8 cellular contexts compared by ENCODE assay signal in genomic region chr3:170961616-170962400, GRCh38.
DNase-seq lines count a peak whose midpoint lies in the region; ATAC-seq, FAIRE-seq and TF ChIP-seq lines count a peak whose summit lies in the region.

No MANE protein-coding gene starts in this region.

- H3K4me2 ChIP-seq in parathyroid adenoma (ENCODE audit: low read length), result no peak overlapping the region

- H3K9me3 ChIP-seq in HEK293 (ENCODE audit: control insufficient read depth, insufficient read depth, low read depth, low read length), result no peaks in the 10 kb centered on the region
- H3K9me3 ChIP-seq in parathyroid adenoma (ENCODE audit: control insufficient read depth, low read length), result no peaks in the 10 kb centered on the region

- no peak for ATAC-seq in HG03460 (IDR thresholded peaks at IDR 0.05; ENCODE audit: unreplicated experiment)
- ATAC-seq in HG03565 (IDR thresholded peaks at IDR 0.05; ENCODE audit: unreplicated experiment), result no peak

- no peak overlapping the region for H3K9ac ChIP-seq in parathyroid adenoma

- H3K4me3 ChIP-seq in HEK293 (ENCODE audit: low read depth, low read length) (no peak overlapping the region), parathyroid adenoma (ENCODE audit: low read depth, low read length) (no peak overlapping the region)

- H3K27me3 ChIP-seq in parathyroid adenoma (ENCODE audit: control insufficient read depth, insufficient read depth, low read length), result no peaks in the 10 kb centered on the region

- no peaks in the 10 kb centered on the region; the same call in 1 of the 2 replicates for H3K4me1 ChIP-seq in HEK293 (ENCODE audit: control insufficient read depth, insufficient read depth, low read length)
- no peaks in the 10 kb centered on the region for H3K4me1 ChIP-seq in parathyroid adenoma

- CTCF ChIA-PET in HEK293 (lab: Yijun Ruan, JAX), result interaction anchor here (0.6 to 1.7 kb wide), 21 partner anchors 20 to 1661 kb away, joined by 3 to 18 read pairs (median 3); no protein-coding TSS in a partner anchor

- peak; percentile 88 for FAIRE-seq in RCC 7860 (lab: Jason Lieb, UNC)

- no peaks in the 10 kb centered on the region for H3K79me2 ChIP-seq in parathyroid adenoma

- H2AFZ ChIP-seq in parathyroid adenoma, result no peak overlapping the region

- DNase-seq in CD1c-positive myeloid dendritic cell (ENCODE audit: extremely low spot score) (peak; percentile 26), RCC 7860 (ENCODE audit: low spot score) (peak; percentile 45), fibroblast of gingiva (ENCODE audit: low read depth) (peak; percentile 29)
- no peak for DNase-seq in stimulated activated CD4-positive, alpha-beta T cell treated with anti-CD3 and anti-CD28 coated beads, Interleukin-4, amount 100 ng/mL, for 24 hours

- POLR2A ChIA-PET in HEK293 (lab: Yijun Ruan, JAX), result no interaction called here

- peak; percentile 39; the same call in 1 of the 2 replicates for TF ChIP-seq CTCF in HEK293 (tag by site-specific recombination; IDR thresholded peaks at IDR 0.05)
- TF ChIP-seq CTCF in parathyroid adenoma (IDR thresholded peaks at IDR 0.05), result peak; percentile 26

- H3K36me3 ChIP-seq in HEK293 (ENCODE audit: control insufficient read depth in 2 of 2, insufficient read depth in 1 of 2, low read length in 2 of 2), result no peaks in the 10 kb centered on the region
- H3K36me3 ChIP-seq in parathyroid adenoma (ENCODE audit: control insufficient read depth, insufficient read depth, low read length), result no peaks in the 10 kb centered on the region

- H3K27ac ChIP-seq in HEK293 (ENCODE audit: extremely low read depth, low read depth, low read length), result no peak overlapping the region
- no peak overlapping the region for H3K27ac ChIP-seq in parathyroid adenoma

TF ChIP-seq in HEK293, 187 proteins besides CTCF, POLR2A, EP300 and RAD21:
- TF ChIP-seq ZNF398 (tag by site-specific recombination; IDR thresholded peaks at IDR 0.05) (no peak), ZNF558 (tag by site-specific recombination; IDR thresholded peaks at IDR 0.05) (no peak), ZIC2 (tag by site-specific recombination; IDR thresholded peaks at IDR 0.05) (no peak), ZNF664 (tag by site-specific recombination; IDR thresholded peaks at IDR 0.05) (peak; percentile 45; the same call in 1 of the 2 replicates), ZNF211 (tag by site-specific recombination; IDR thresholded peaks at IDR 0.05; ENCODE audit: low read depth) (no peak), ZNF362 (tag by site-specific recombination; IDR thresholded peaks at IDR 0.05) (no peak), ZNF423 (tag by site-specific recombination; IDR thresholded peaks at IDR 0.05) (no peak), ZXDB (tag by site-specific recombination; IDR thresholded peaks at IDR 0.05) (no peak), SETDB1 (IDR thresholded peaks at IDR 0.05; ENCODE audit: insufficient read length, low read length) (no peak), ZNF335 (tag by site-specific recombination; conservative IDR thresholded peaks at IDR 0.05) (peak; percentile 41; the same call in 1 of the 2 replicates), ZNF654 (tag by site-specific recombination; IDR thresholded peaks at IDR 0.05; ENCODE audit: low read depth) (peak; percentile 80), ZNF610 (tag by site-specific recombination; IDR thresholded peaks at IDR 0.05; ENCODE audit: borderline replicate concordance) (no peak), ZNF169 (tag by site-specific recombination; IDR thresholded peaks at IDR 0.05) (no peak), ZNF785 (tag by site-specific recombination; IDR thresholded peaks at IDR 0.05) (no peak), GLIS1 (tag by site-specific recombination; IDR thresholded peaks at IDR 0.05) (no peak), ZNF513 (tag by site-specific recombination; IDR thresholded peaks at IDR 0.05) (no peak), ZBTB20 (tag by site-specific recombination; IDR thresholded peaks at IDR 0.05) (no peak), ZNF184 (tag by site-specific recombination; IDR thresholded peaks at IDR 0.05) (no peak), ZNF2 (tag by site-specific recombination; IDR thresholded peaks at IDR 0.05) (0 out of 2 replicates have a peak, but pooled peaks have one; percentile 21), ZFP37 (tag by site-specific recombination; IDR thresholded peaks at IDR 0.05) (0 out of 2 replicates have a peak, but pooled peaks have one; percentile 62)
